Comparison of ENCODE assay signal across 2 cellular contexts in the genomic region with DNA sequence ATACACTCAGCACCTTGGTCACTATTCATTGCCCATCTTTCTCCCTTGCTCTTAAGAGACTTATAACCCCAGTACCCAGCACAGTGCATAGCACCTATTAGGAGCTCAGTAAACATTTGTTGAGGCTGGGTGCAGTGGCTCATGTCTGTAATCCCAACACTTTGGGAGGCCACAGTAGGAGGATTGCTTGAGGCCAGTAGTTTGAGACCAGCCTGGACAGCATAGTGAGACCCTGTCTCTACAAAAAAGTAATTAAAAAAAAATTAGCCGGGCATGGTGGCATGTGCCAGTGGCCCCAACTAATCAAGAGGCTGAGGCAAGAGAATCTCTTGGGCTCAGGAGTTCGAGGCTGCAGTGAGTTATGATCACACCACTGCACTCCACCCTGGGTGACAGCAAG.
TF ChIP-seq lines count a peak whose summit lies in the region.

No MANE protein-coding gene starts in this region.

TF ChIP-seq in HepG2, 621 proteins besides CTCF, POLR2A, EP300 and RAD21:
- TF ChIP-seq, protein P1, sequence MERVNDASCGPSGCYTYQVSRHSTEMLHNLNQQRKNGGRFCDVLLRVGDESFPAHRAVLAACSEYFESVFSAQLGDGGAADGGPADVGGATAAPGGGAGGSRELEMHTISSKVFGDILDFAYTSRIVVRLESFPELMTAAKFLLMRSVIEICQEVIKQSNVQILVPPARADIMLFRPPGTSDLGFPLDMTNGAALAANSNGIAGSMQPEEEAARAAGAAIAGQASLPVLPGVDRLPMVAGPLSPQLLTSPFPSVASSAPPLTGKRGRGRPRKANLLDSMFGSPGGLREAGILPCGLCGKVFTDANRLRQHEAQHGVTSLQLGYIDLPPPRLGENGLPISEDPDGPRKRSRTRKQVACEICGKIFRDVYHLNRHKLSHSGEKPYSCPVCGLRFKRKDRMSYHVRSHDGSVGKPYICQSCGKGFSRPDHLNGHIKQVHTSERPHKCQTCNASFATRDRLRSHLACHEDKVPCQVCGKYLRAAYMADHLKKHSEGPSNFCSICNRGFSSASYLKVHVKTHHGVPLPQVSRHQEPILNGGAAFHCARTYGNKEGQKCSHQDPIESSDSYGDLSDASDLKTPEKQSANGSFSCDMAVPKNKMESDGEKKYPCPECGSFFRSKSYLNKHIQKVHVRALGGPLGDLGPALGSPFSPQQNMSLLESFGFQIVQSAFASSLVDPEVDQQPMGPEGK (CRISPR knock-in tag; IDR thresholded peaks at IDR 0.05), result no peak
- TF ChIP-seq FOXP4 (CRISPR knock-in tag; IDR thresholded peaks at IDR 0.05) (no peak), TSC22D2 (CRISPR knock-in tag; IDR thresholded peaks at IDR 0.05; ENCODE audit: borderline replicate concordance) (no peak), PHF21A (CRISPR knock-in tag; IDR thresholded peaks at IDR 0.05) (no peak), ZNF430 (CRISPR knock-in tag; IDR thresholded peaks at IDR 0.05) (no peak), MED8 (CRISPR knock-in tag; IDR thresholded peaks at IDR 0.05; ENCODE audit: insufficient replicate concordance) (no peak), ZNF121 (CRISPR knock-in tag; IDR thresholded peaks at IDR 0.05) (peak; percentile 59; the same call in 1 of the 2 replicates), GMEB2 (CRISPR knock-in tag; IDR thresholded peaks at IDR 0.05; ENCODE audit: low read depth) (no peak), ZSCAN21 (CRISPR knock-in tag; IDR thresholded peaks at IDR 0.05; ENCODE audit: borderline replicate concordance) (no peak)

TF ChIP-seq in K562, 482 proteins besides CTCF, POLR2A, EP300 and RAD21:
- TF ChIP-seq RBM25 (IDR thresholded peaks at IDR 0.05; ENCODE audit: low read depth, low read length, severe bottlenecking), result peak; percentile 10
- no peak for TF ChIP-seq ZKSCAN1 (IDR thresholded peaks at IDR 0.05; ENCODE audit: low read depth, low read length)
- TF ChIP-seq ZNF121 (CRISPR knock-in tag; conservative IDR thresholded peaks at IDR 0.05), result peak; percentile 61
